ENCODE assay signal across 8 cellular contexts in genomic region chr1:21999645-22000044, GRCh38. TPM values are rescaled to one million over a fixed set of nuclear protein-coding genes. Genes with fewer than 3 reads are reported as not detected.
"Had no signal": no experiment of that assay in that cellular context is flagged by ENCODE, and none has a peak within 500 bp of the region (broad histone marks: within the 10 kb centered on the region; RNA-seq: fewer than 3 reads in every experiment).

No MANE protein-coding gene starts in this region.

RNA-seq across cellular contexts. Expression of gene CELA3A, which starts 1.8 kb away (rescaled TPM):
- total RNA-seq: activated CD4-positive, alpha-beta T cell treated with anti-CD3 and anti-CD28 coated beads, Interleukin-2, amount 10 ng/mL, durations not matched to agents 7 days and 5 days; ascending aorta; cardiac muscle cell; fibroblast of lung; gastroesophageal sphincter; renal cortical epithelial cell; skeletal muscle tissue; testis had no signal
- polyA plus RNA-seq: cardiac muscle cell, fibroblast of lung had no signal

RNA-seq across cellular contexts. Expression of gene CELA3B, which starts 22.8 kb away (rescaled TPM):
- total RNA-seq: activated CD4-positive, alpha-beta T cell treated with anti-CD3 and anti-CD28 coated beads, Interleukin-2, amount 10 ng/mL, durations not matched to agents 7 days and 5 days; ascending aorta; cardiac muscle cell; fibroblast of lung; gastroesophageal sphincter; renal cortical epithelial cell; skeletal muscle tissue had no signal
- polyA plus RNA-seq: cardiac muscle cell, fibroblast of lung had no signal
